In genomic region chr1:54403377-54403776, GRCh38 we compare ENCODE assay signal across 8 cellular contexts. TPM values are rescaled to one million over a fixed set of nuclear protein-coding genes. Genes with fewer than 3 reads are reported as not detected.
DNase-seq lines count a peak whose midpoint lies in the region; FAIRE-seq and TF ChIP-seq lines count a peak whose summit lies in the region.

No MANE protein-coding gene starts in this region.

- intact Hi-C loops in cardiac septum (cut with DNase I): loop anchor here (10.0 kb wide), 2 partner anchors 89 to 519 kb away; partner anchors contain the start of gene YIPF1

- TF ChIP-seq CTCF in fibroblast of pulmonary artery (IDR thresholded peaks at IDR 0.05; ENCODE audit: low read length, missing control alignments): no peak

- H3K9me3 ChIP-seq in SK-N-MC (ENCODE audit: low read depth, low read length): no peaks in the 10 kb centered on the region

- H3K4me3 ChIP-seq in SK-N-MC (peak overlapping the region; percentile 93), fibroblast of pulmonary artery (replicated peaks; ENCODE audit: low read depth, low read length) (peak overlapping the region; percentile 61), skeletal muscle cell (ENCODE audit: low read depth, low read length) (peak overlapping the region; percentile 73)

- H3K36me3 ChIP-seq in SK-N-MC (ENCODE audit: insufficient read depth, low read length): peaks cover 59% of the 10 kb centered on the region

- no peak overlapping the region; the same call in 1 of the 2 replicates for H3K27ac ChIP-seq in SK-N-MC

- FAIRE-seq in HTR-8/SVneo (lab: Jason Lieb, UNC): no peak

- peak; percentile 38 to 70 for DNase-seq in NCI-H524 (lab: John Stamatoyannopoulos, UW)
- DNase-seq in NCI-H524 treated with DMSO at 0.1 percent for 48 hours (lab: John Stamatoyannopoulos, UW): no peak
- DNase-seq in SK-N-MC (ENCODE audit: low read depth, low spot score): no peak
- no peak for DNase-seq in fibroblast of pulmonary artery (ENCODE audit: low read depth)
- DNase-seq in skeletal muscle cell (ENCODE audit: low read depth): no peak
- no peak for DNase-seq in HTR-8/SVneo (ENCODE audit: insufficient read length, low spot score)
- DNase-seq in activated CD8-positive, alpha-beta memory T cell treated with anti-CD3 and anti-CD28 coated beads, Interleukin-2, amount 50 U/mL, for 48 hours: no peak
- no peak for DNase-seq in cardiac septum (ENCODE audit: low spot score)

- peak overlapping the region; percentile 13 for H3K9ac ChIP-seq in SK-N-MC (ENCODE audit: insufficient read length)

RNA-seq across cellular contexts. Expression of gene SSBP3, which starts 2.8 kb away (rescaled TPM):
- 45.4 TPM for total RNA-seq in cardiac septum

Comparison
In these comparisons a context has a peak if more than half of its experiments do, and no peak if none do; other contexts are left out.
1. DNase-seq: peak in NCI-H524 (2 of 2); none in NCI-H524 treated with DMSO at 0.1 percent for 48 hours (single experiment), SK-N-MC (single experiment), fibroblast of pulmonary artery (single experiment), skeletal muscle cell (single experiment), HTR-8/SVneo (single experiment), activated CD8-positive, alpha-beta memory T cell treated with anti-CD3 and anti-CD28 coated beads, Interleukin-2, amount 50 U/mL, for 48 hours (single experiment) and cardiac septum (single experiment).
2. Peak in every context shown above with its lines, with median percentiles within 50 percentile points of each other: H3K4me3 ChIP-seq.